In genomic region chr10:110455440-110455839, GRCh38 we compare ENCODE assay signal across 10 cellular contexts. TPM values are rescaled to one million over a fixed set of nuclear protein-coding genes. Genes with fewer than 3 reads are reported as not detected.
DNase-seq lines count a peak whose midpoint lies in the region; ATAC-seq, FAIRE-seq and TF ChIP-seq lines count a peak whose summit lies in the region.
"Had no signal": no experiment of that assay in that cellular context is flagged by ENCODE, and none has a peak within 500 bp of the region (broad histone marks: within the 10 kb centered on the region; RNA-seq: fewer than 3 reads in every experiment).

No MANE protein-coding gene starts in this region.

- no peak for TF ChIP-seq POLR2A in prostate gland (IDR thresholded peaks at IDR 0.05)

- H3K4me3 Mint-ChIP-seq in natural killer cell treated with Interleukin-12 subunit alpha and Interleukin-12 subunit beta and Interleukin-15 and Interleukin-18, amount 100 ng/mL, for 72 hours, result peak overlapping the region; percentile 70
- no peak overlapping the region for H3K4me3 Mint-ChIP-seq in mesothelial cell of epicardium
- H3K4me3 Mint-ChIP-seq: T-cell had no signal

- TF ChIP-seq CTCF in HEK293 (tag by site-specific recombination; IDR thresholded peaks at IDR 0.05), result no peak
- no peak for TF ChIP-seq CTCF in mesothelial cell of epicardium (IDR thresholded peaks at IDR 0.05; ENCODE audit: unreplicated experiment)
- TF ChIP-seq CTCF in prostate gland (IDR thresholded peaks at IDR 0.05), result no peak

- H3K36me3 ChIP-seq in HEK293 (ENCODE audit: control insufficient read depth in 2 of 2, insufficient read depth in 1 of 2, low read length in 2 of 2), result no peaks in the 10 kb centered on the region
- H3K36me3 ChIP-seq in prostate gland, result no peaks in the 10 kb centered on the region

- no peak overlapping the region for H3K27ac ChIP-seq in HEK293 (ENCODE audit: extremely low read depth, low read depth, low read length)
- H3K27ac ChIP-seq in prostate gland, result no peak overlapping the region

- H3K36me3 Mint-ChIP-seq in natural killer cell treated with Interleukin-12 subunit alpha and Interleukin-12 subunit beta and Interleukin-15 and Interleukin-18, amount 100 ng/mL, for 72 hours, result no peaks in the 10 kb centered on the region
- H3K36me3 Mint-ChIP-seq in mesothelial cell of epicardium, result no peaks in the 10 kb centered on the region
- H3K36me3 Mint-ChIP-seq: T-cell had no signal

- POLR2A ChIA-PET in HEK293 (lab: Yijun Ruan, JAX), result no interaction called here

- H3K9me3 Mint-ChIP-seq in natural killer cell treated with Interleukin-12 subunit alpha and Interleukin-12 subunit beta and Interleukin-15 and Interleukin-18, amount 100 ng/mL, for 72 hours, result no peaks in the 10 kb centered on the region
- H3K9me3 Mint-ChIP-seq in mesothelial cell of epicardium, result no peaks in the 10 kb centered on the region
- H3K9me3 Mint-ChIP-seq: T-cell had no signal

- H3K27ac Mint-ChIP-seq in natural killer cell treated with Interleukin-12 subunit alpha and Interleukin-12 subunit beta and Interleukin-15 and Interleukin-18, amount 100 ng/mL, for 72 hours, result peak overlapping the region; percentile 51 to 81
- H3K27ac Mint-ChIP-seq in mesothelial cell of epicardium, result no peak overlapping the region

- no peaks in the 10 kb centered on the region for H3K27me3 Mint-ChIP-seq in natural killer cell treated with Interleukin-12 subunit alpha and Interleukin-12 subunit beta and Interleukin-15 and Interleukin-18, amount 100 ng/mL, for 72 hours
- peaks cover 1% of the 10 kb centered on the region for H3K27me3 Mint-ChIP-seq in mesothelial cell of epicardium (ENCODE audit: low read depth)
- H3K27me3 Mint-ChIP-seq: T-cell had no signal

- H3K9me3 ChIP-seq in HEK293 (ENCODE audit: control insufficient read depth, insufficient read depth, low read depth, low read length), result no peaks in the 10 kb centered on the region
- no peaks in the 10 kb centered on the region for H3K9me3 ChIP-seq in prostate gland

- H3K4me1 ChIP-seq in HEK293 (ENCODE audit: control insufficient read depth, insufficient read depth, low read length) (0 out of 2 replicates have a peak, but pooled peaks cover 3% of the 10 kb centered on the region), prostate gland (replicated peaks) (no peaks in the 10 kb centered on the region)

- CTCF ChIA-PET in HEK293 (lab: Yijun Ruan, JAX), result no interaction called here

- peak; percentile 27 for DNase-seq in CD1c-positive myeloid dendritic cell (ENCODE audit: extremely low spot score)
- peak; percentile 68 for DNase-seq in activated CD8-positive, alpha-beta memory T cell treated with anti-CD3 and anti-CD28 coated beads for 24 hours
- no peak for DNase-seq in natural killer cell treated with Interleukin-12 subunit alpha and Interleukin-12 subunit beta and Interleukin-15 and Interleukin-18, amount 100 ng/mL, for 72 hours (ENCODE audit: low spot score)
- DNase-seq in mesothelial cell of epicardium (ENCODE audit: low spot score in 2 of 2, unreplicated experiment in 2 of 2), result no peak
- no peak for DNase-seq in GM19239 (ENCODE audit: insufficient read length, low spot score)
- no peak for DNase-seq in prostate gland (ENCODE audit: low spot score)
- DNase-seq: NCI-H510A treated with DMSO at 0.1 percent for 48 hours, T-cell had no signal

- peak; percentile 73 to 79 for ATAC-seq in natural killer cell treated with Interleukin-12 subunit alpha and Interleukin-12 subunit beta and Interleukin-15 and Interleukin-18, amount 100 ng/mL, for 72 hours
- no peak for ATAC-seq in HG03025 (IDR thresholded peaks at IDR 0.05; ENCODE audit: low FRiP score, unreplicated experiment)

- FAIRE-seq in GM19239 (lab: Jason Lieb, UNC), result no peak

- no peaks in the 10 kb centered on the region for H3K27me3 ChIP-seq in prostate gland (replicated peaks; ENCODE audit: insufficient read depth)

- 50% methylated on average over 2 of the region's 2 CpGs for WGBS in prostate gland

- intact Hi-C loops in prostate gland (cut with DNase I), result no loop called here

- H3K4me1 Mint-ChIP-seq in natural killer cell treated with Interleukin-12 subunit alpha and Interleukin-12 subunit beta and Interleukin-15 and Interleukin-18, amount 100 ng/mL, for 72 hours (ENCODE audit: low read depth in 2 of 2), result peaks cover 54 to 55% of the 10 kb centered on the region in 2 donors
- H3K4me1 Mint-ChIP-seq in mesothelial cell of epicardium, result peaks cover 12% of the 10 kb centered on the region

- H3K4me3 ChIP-seq in HEK293 (ENCODE audit: low read depth, low read length) (no peak overlapping the region), prostate gland (no peak overlapping the region)

TF ChIP-seq in HEK293, 187 proteins besides CTCF, POLR2A, EP300 and RAD21 (continues in another document):
- TF ChIP-seq ZNF514 (tag by site-specific recombination; IDR thresholded peaks at IDR 0.05), result no peak
- TF ChIP-seq ZNF140 (tag by site-specific recombination; IDR thresholded peaks at IDR 0.05), result no peak
- peak; percentile 34; the same call in 1 of the 2 replicates for TF ChIP-seq EGR2 (tag by site-specific recombination; IDR thresholded peaks at IDR 0.05; ENCODE audit: low read depth)
- peak; percentile 76 for TF ChIP-seq ZFHX2 (tag by site-specific recombination; conservative IDR thresholded peaks at IDR 0.05)
- TF ChIP-seq ELK4 (IDR thresholded peaks at IDR 0.05; ENCODE audit: borderline replicate concordance, low read depth, low read length), result no peak
- TF ChIP-seq ZNF701 (tag by site-specific recombination; IDR thresholded peaks at IDR 0.05), result no peak
- no peak for TF ChIP-seq GLI2 (tag by site-specific recombination; IDR thresholded peaks at IDR 0.05; ENCODE audit: borderline replicate concordance, low read depth)
- no peak for TF ChIP-seq ZNF391 (tag by site-specific recombination; IDR thresholded peaks at IDR 0.05; ENCODE audit: borderline replicate concordance, low read depth)
- TF ChIP-seq ZNF518A (tag by site-specific recombination; conservative IDR thresholded peaks at IDR 0.05; ENCODE audit: low read depth), result no peak
- no peak for TF ChIP-seq ZNF521 (tag by site-specific recombination; IDR thresholded peaks at IDR 0.05)
- no peak for TF ChIP-seq ZNF214 (tag by site-specific recombination; IDR thresholded peaks at IDR 0.05; ENCODE audit: borderline replicate concordance)
- no peak for TF ChIP-seq ZNF112 (tag by site-specific recombination; IDR thresholded peaks at IDR 0.05)

RNA-seq across cellular contexts. Expression of gene DUSP5, which starts 42.3 kb away (rescaled TPM):
- total RNA-seq in natural killer cell treated with Interleukin-12 subunit alpha and Interleukin-12 subunit beta and Interleukin-15 and Interleukin-18, amount 100 ng/mL, for 72 hours, result 100 to 1,000 TPM; 159 to 311 TPM
- 14.8 to 16.0 TPM (median 16.0 TPM) in 3 replicates for total RNA-seq in mesothelial cell of epicardium
- total RNA-seq in prostate gland, result 10 to 100 TPM in 1 of 2 donors, 1 to 10 TPM in 1; 6.9 to 33.1 TPM

Comparison
In these comparisons a context has a peak if more than half of its experiments do, and no peak if none do; other contexts are left out.
1. DNase-seq: peak in CD1c-positive myeloid dendritic cell (single experiment) and activated CD8-positive, alpha-beta memory T cell treated with anti-CD3 and anti-CD28 coated beads for 24 hours (single experiment); none in natural killer cell treated with Interleukin-12 subunit alpha and Interleukin-12 subunit beta and Interleukin-15 and Interleukin-18, amount 100 ng/mL, for 72 hours (single experiment), mesothelial cell of epicardium (0 of 2), GM19239 (single experiment) and prostate gland (single experiment).